Comparison of ENCODE assay signal across 31 cellular contexts in the genomic region with DNA sequence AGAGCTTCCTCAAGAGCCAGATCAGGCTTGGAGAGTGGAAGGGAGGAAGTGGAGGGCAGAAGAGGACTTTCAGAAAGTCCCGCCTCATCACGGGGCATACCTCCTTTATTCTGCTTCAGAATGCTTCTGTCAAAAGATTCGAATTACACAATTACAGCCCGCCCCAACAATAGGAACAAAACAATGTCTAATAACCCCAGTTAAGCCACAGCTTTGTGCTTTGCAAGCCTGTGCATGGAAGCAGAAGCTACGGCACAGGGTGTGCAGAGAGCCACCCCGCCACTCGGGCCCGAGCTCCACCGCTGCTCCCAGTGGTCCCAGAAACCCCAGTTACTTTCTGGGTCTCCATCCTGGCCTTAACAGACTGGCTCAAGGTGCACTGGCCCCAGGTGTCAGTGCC. TPM values are rescaled to one million over a fixed set of nuclear protein-coding genes. Genes with fewer than 3 reads are reported as not detected.
DNase-seq lines count a peak whose midpoint lies in the region; ATAC-seq, FAIRE-seq and TF ChIP-seq lines count a peak whose summit lies in the region.
"Had no signal": no experiment of that assay in that cellular context is flagged by ENCODE, and none has a peak within 500 bp of the region (broad histone marks: within the 10 kb centered on the region; RNA-seq: fewer than 3 reads in every experiment).

No MANE protein-coding gene starts in this region.

- H3K4me1 Mint-ChIP-seq in neural crest cell = no peaks in the 10 kb centered on the region
- H3K4me1 Mint-ChIP-seq in naive thymus-derived CD8-positive, alpha-beta T cell = peaks cover 0 to 2% (median 0%) of the 10 kb centered on the region in 4 donors

- DNase-seq in right lobe of liver = no peak
- DNase-seq in HepG2 (ENCODE audit: low spot score) = no peak
- DNase-seq in neural crest cell (ENCODE audit: low read depth, low spot score) = no peak
- DNase-seq in naive thymus-derived CD8-positive, alpha-beta T cell = no peak
- DNase-seq in 8988T = no peak
- DNase-seq in stimulated activated naive CD4-positive, alpha-beta T cell (lab: John Stamatoyannopoulos, UW) = no peak
- DNase-seq: ACHN; activated CD8-positive, alpha-beta T cell treated with anti-CD3 and anti-CD28 coated beads for 36 hours; anterior cingulate cortex; effector memory CD4-positive, alpha-beta T cell; erythroblast; MM.1S; NCI-H1417; NCI-H2081; ovary; SHP77 treated with DMSO at 0.1 percent for 48 hours; stimulated activated CD4-positive, alpha-beta T cell treated with anti-CD3 and anti-CD28 coated beads, Interleukin-1b, Interleukin-23, amount 100 ng/mL, for 48 hours had no signal

- no peaks in the 10 kb centered on the region for H3K9me3 Mint-ChIP-seq in neural crest cell
- no peaks in the 10 kb centered on the region for H3K9me3 Mint-ChIP-seq in naive thymus-derived CD8-positive, alpha-beta T cell
- H3K9me3 Mint-ChIP-seq: activated CD8-positive, alpha-beta T cell treated with anti-CD3 and anti-CD28 coated beads for 36 hours; natural killer cell treated with Interleukin-12 subunit alpha and Interleukin-12 subunit beta and Interleukin-15 and Interleukin-18, amount 100 ng/mL, for 72 hours; stimulated activated naive CD8-positive, alpha-beta T cell treated with anti-CD3 and anti-CD28 coated beads, Interleukin-15, Interleukin-2, amounts not matched to agents 100 ng/mL and 50 ng/mL, for 24 hours; T-helper 2 cell treated with Interferon-gamma antibody and Interleukin-4, amounts not matched to agents 5 μg/mL and 100 μg/mL, for 36 hours had no signal

- TF ChIP-seq RAD21 in HepG2 (CRISPR knock-in tag; IDR thresholded peaks at IDR 0.05) = no peak

- H3K4me3 ChIP-seq in right lobe of liver = no peak overlapping the region
- no peak overlapping the region for H3K4me3 ChIP-seq in HepG2 (replicated peaks in 1 of 3; ENCODE audit: insufficient read depth in 1 of 3, low read depth in 2 of 3, low read length in 3 of 3)
- H3K4me3 ChIP-seq: GM12878, ovary, thoracic aorta, vagina had no signal

- TF ChIP-seq EP300 in HepG2 (IDR thresholded peaks at IDR 0.05; ENCODE audit: low read depth in 2 of 2, low read length in 2 of 2) (no peak), HepG2 (CRISPR knock-in tag; IDR thresholded peaks at IDR 0.05; ENCODE audit: borderline replicate concordance) (no peak)

- H3K4me2 ChIP-seq in HepG2 (ENCODE audit: low read depth, low read length) = no peak overlapping the region
- H3K4me2 ChIP-seq: KMS-11 had no signal

- H3K79me2 ChIP-seq in HepG2 (ENCODE audit: insufficient read depth, low read length) = no peaks in the 10 kb centered on the region

- no peak overlapping the region for H3K4me3 Mint-ChIP-seq in neural crest cell
- H3K4me3 Mint-ChIP-seq in naive thymus-derived CD8-positive, alpha-beta T cell = no peak overlapping the region
- H3K4me3 Mint-ChIP-seq: activated CD8-positive, alpha-beta T cell treated with anti-CD3 and anti-CD28 coated beads for 36 hours; activated naive CD8-positive, alpha-beta T cell; natural killer cell treated with Interleukin-12 subunit alpha and Interleukin-12 subunit beta and Interleukin-15 and Interleukin-18, amount 100 ng/mL, for 72 hours; stimulated activated naive CD8-positive, alpha-beta T cell treated with anti-CD3 and anti-CD28 coated beads, Interleukin-15, Interleukin-2, amounts not matched to agents 100 ng/mL and 50 ng/mL, for 24 hours; T-helper 2 cell treated with Interferon-gamma antibody and Interleukin-4, amounts not matched to agents 5 μg/mL and 100 μg/mL, for 36 hours had no signal

- intact Hi-C loops in right lobe of liver (cut with DNase I) (no loop called here), HepG2 (cut with micrococcal nuclease; ENCODE audit: unreplicated experiment) (no loop called here)

- TF ChIP-seq CTCF in right lobe of liver (IDR thresholded peaks at IDR 0.05) (no peak), HepG2 (CRISPR knock-in tag; IDR thresholded peaks at IDR 0.05) (no peak), neural crest cell (conservative IDR thresholded peaks at IDR 0.05) (no peak)

- TF ChIP-seq POLR2A in right lobe of liver (IDR thresholded peaks at IDR 0.05) (no peak), HepG2 (IDR thresholded peaks at IDR 0.05; ENCODE audit: insufficient read depth in 1 of 2, low read depth in 2 of 2, low read length in 2 of 2) (no peak)

- no peak overlapping the region for H2AFZ ChIP-seq in HepG2 (ENCODE audit: low read length)

- no TSS peak for BruUV-seq in HepG2 (replicated peaks; lab: Mats Ljungman, UMichigan)

- in situ Hi-C loops in HepG2 (cut with HindIII; ENCODE audit: extremely low pct_ligation_motif_present, low pct_unique_long_range_greater_than_20kb) = no loop called here

- H3K9ac ChIP-seq in HepG2 (ENCODE audit: insufficient read depth, low read depth, low read length) = no peak overlapping the region
- H3K9ac ChIP-seq: KMS-11 had no signal

- H4K20me1 ChIP-seq in HepG2 (ENCODE audit: insufficient read depth, low read length) = no peaks in the 10 kb centered on the region

- CTCF ChIA-PET in HepG2 (lab: Yijun Ruan, JAX; ENCODE audit: low intra/inter-chr PET ratio, low total read pairs) = no interaction called here

- H3K27me3 ChIP-seq in right lobe of liver = no peaks in the 10 kb centered on the region
- no peaks in the 10 kb centered on the region for H3K27me3 ChIP-seq in HepG2 (ENCODE audit: control insufficient read depth in 1 of 2, insufficient read depth in 2 of 2, low read length in 2 of 2)
- H3K27me3 ChIP-seq: ovary, vagina had no signal

- peak overlapping the region; percentile 45 for H3K27ac Mint-ChIP-seq in neural crest cell (ENCODE audit: unreplicated experiment)
- H3K27ac Mint-ChIP-seq in naive thymus-derived CD8-positive, alpha-beta T cell = no peak overlapping the region
- H3K27ac Mint-ChIP-seq: activated CD8-positive, alpha-beta T cell treated with anti-CD3 and anti-CD28 coated beads for 36 hours; activated naive CD8-positive, alpha-beta T cell; natural killer cell treated with Interleukin-12 subunit alpha and Interleukin-12 subunit beta and Interleukin-15 and Interleukin-18, amount 100 ng/mL, for 72 hours; stimulated activated naive CD8-positive, alpha-beta T cell treated with anti-CD3 and anti-CD28 coated beads, Interleukin-15, Interleukin-2, amounts not matched to agents 100 ng/mL and 50 ng/mL, for 24 hours; T-helper 2 cell treated with Interferon-gamma antibody and Interleukin-4, amounts not matched to agents 5 μg/mL and 100 μg/mL, for 36 hours had no signal

- H3K9me3 ChIP-seq in right lobe of liver (no peaks in the 10 kb centered on the region), HepG2 (ENCODE audit: low read length) (no peaks in the 10 kb centered on the region)
- H3K9me3 ChIP-seq: ovary, thoracic aorta, vagina had no signal

- peaks cover 18% of the 10 kb centered on the region for H3K36me3 Mint-ChIP-seq in neural crest cell (ENCODE audit: low read depth)
- peaks cover 0 to 80% (median 14%) of the 10 kb centered on the region in 3 donors for H3K36me3 Mint-ChIP-seq in naive thymus-derived CD8-positive, alpha-beta T cell

- H3K36me3 ChIP-seq in right lobe of liver (peaks cover 0 to 53% (median 28%) of the 10 kb centered on the region in 4 donors), HepG2 (replicated peaks in 1 of 2; ENCODE audit: control insufficient read depth in 1 of 2, insufficient read depth in 2 of 2, low read length in 2 of 2) (peaks cover 23 to 49% of the 10 kb centered on the region in 2 experiments)

- 67% methylated on average over 7 of the region's 9 CpGs for whole genome bisulfite sequencing in right lobe of liver (ENCODE audit: insufficient coverage, low coverage, low lambda C conversion rate, missing lambda C conversion rate)
- WGBS in HepG2 (ENCODE audit: low lambda C conversion rate) = 92% methylated on average over 6 of the region's 9 CpGs

- FAIRE-seq in HepG2 (lab: Jason Lieb, UNC) = no peak
- FAIRE-seq: colon, GM12878, H1, islet of Langerhans had no signal

- ATAC-seq in right lobe of liver (peak; percentile 38 to 73 (median 48)), HepG2 (no peak), esophagus mucosa (peak; percentile 84), HG03095 (IDR thresholded peaks at IDR 0.05; ENCODE audit: unreplicated experiment) (no peak)
- no peak for ATAC-seq in naive thymus-derived CD8-positive, alpha-beta T cell
- ATAC-seq: activated CD8-positive, alpha-beta T cell treated with anti-CD3 and anti-CD28 coated beads for 36 hours; GM12878; Panc1 had no signal

- POLR2A ChIA-PET in HepG2 (lab: Yijun Ruan, JAX) = interaction anchor here (0.8 to 1.4 kb wide), 2 partner anchors 9 to 24 kb away, joined by 3 to 5 read pairs; partner anchors contain the start of gene HNRNPH1
- POLR2A ChIA-PET in naive thymus-derived CD8-positive, alpha-beta T cell (lab: Charles Lee) = interaction anchor here (0.5 to 0.8 kb wide), 2 partner anchors 24 to 1036 kb away, joined by 3 read pairs; partner anchors contain the start of gene HNRNPH1

- H3K4me1 ChIP-seq in right lobe of liver = peaks cover 0 to 2% (median 0%) of the 10 kb centered on the region in 4 donors
- H3K4me1 ChIP-seq in HepG2 (ENCODE audit: insufficient read depth, low read length) = no peaks in the 10 kb centered on the region

- H3K27ac ChIP-seq in right lobe of liver (no peak overlapping the region), HepG2 (ENCODE audit: extremely low read length, insufficient read depth, low read length) (no peak overlapping the region)
- H3K27ac ChIP-seq: KMS-11, ovary, thoracic aorta, vagina had no signal

- no peaks in the 10 kb centered on the region for H3K27me3 Mint-ChIP-seq in neural crest cell (ENCODE audit: low read depth)
- H3K27me3 Mint-ChIP-seq in naive thymus-derived CD8-positive, alpha-beta T cell = no peaks in the 10 kb centered on the region
- H3K27me3 Mint-ChIP-seq: activated CD8-positive, alpha-beta T cell treated with anti-CD3 and anti-CD28 coated beads for 36 hours; activated naive CD8-positive, alpha-beta T cell; natural killer cell treated with Interleukin-12 subunit alpha and Interleukin-12 subunit beta and Interleukin-15 and Interleukin-18, amount 100 ng/mL, for 72 hours; stimulated activated naive CD8-positive, alpha-beta T cell treated with anti-CD3 and anti-CD28 coated beads, Interleukin-15, Interleukin-2, amounts not matched to agents 100 ng/mL and 50 ng/mL, for 24 hours had no signal

RNA-seq across cellular contexts. Expression of gene HNRNPH1, which starts 23.5 kb away (rescaled TPM):
- total RNA-seq in right lobe of liver (100 to 1,000 TPM; 140 to 305 (median 219) TPM), HepG2 (2016; rRNA removed; fragmentation: Illumina TruSeq; extraction: Trizol) (807 and 1,064 TPM in 2 replicates), esophagus mucosa (268 TPM), neural crest cell (1,155 and 1,166 TPM in 2 replicates)
- 62.0 and 74.9 TPM in 2 replicates for total RNA-seq in HepG2 (2016; cell fraction: cytosol; rRNA removed; fragmentation: Illumina TruSeq; extraction: Trizol; ENCODE audit: low read depth)
- 774 and 1,069 TPM in 2 replicates for total RNA-seq in HepG2 (2016; cell fraction: insoluble cytoplasmic fraction; rRNA removed; fragmentation: Illumina TruSeq; extraction: Trizol)
- 140 and 164 TPM in 2 replicates for total RNA-seq in HepG2 (2016; cell fraction: membrane; rRNA removed; fragmentation: Illumina TruSeq; extraction: Trizol)
- 1,562 and 1,725 TPM in 2 replicates for total RNA-seq in HepG2 (2016; cell fraction: nucleus; rRNA removed; fragmentation: Illumina TruSeq; extraction: Trizol)
- 329 and 382 TPM in 2 replicates for polyA plus RNA-seq in HepG2 (2011; rRNA removed)
- polyA plus RNA-seq in HepG2 (2011; cell fraction: cytosol; rRNA removed) = 90.5 and 96.7 TPM in 2 replicates
- polyA plus RNA-seq in HepG2 (2011; cell fraction: nucleus; rRNA removed) = 1,180 and 1,349 TPM in 2 replicates
- 483 and 590 TPM in 2 replicates for polyA plus RNA-seq in HepG2 (2012)
- polyA plus RNA-seq in HepG2 (2016; cell fraction: cytosol; fragmentation: Illumina TruSeq; extraction: Trizol; ENCODE audit: low read depth) = 35.6 TPM in 2 replicates
- 527 and 548 TPM in 2 replicates for polyA plus RNA-seq in HepG2 (2016; cell fraction: insoluble cytoplasmic fraction; fragmentation: Illumina TruSeq; extraction: Trizol; ENCODE audit: low read depth)
- 79.3 and 80.3 TPM in 2 replicates for polyA plus RNA-seq in HepG2 (2016; cell fraction: membrane; fragmentation: Illumina TruSeq; extraction: Trizol; ENCODE audit: low read depth)
- 2,398 and 2,412 TPM in 2 replicates for polyA plus RNA-seq in HepG2 (2016; cell fraction: nucleus; fragmentation: Illumina TruSeq; extraction: Trizol; ENCODE audit: insufficient read depth, low read depth)
- polyA minus RNA-seq in HepG2 (2011; rRNA and poly(A)+ RNA removed; ENCODE audit: low replicate concordance) = 416 and 431 TPM in 2 replicates
- polyA minus RNA-seq in HepG2 (2011; cell fraction: cytosol; rRNA and poly(A)+ RNA removed) = 259 and 342 TPM in 2 replicates
- 3,243 and 3,756 TPM in 2 replicates for polyA minus RNA-seq in HepG2 (2011; cell fraction: nucleus; rRNA and poly(A)+ RNA removed)
- total RNA-seq in naive thymus-derived CD8-positive, alpha-beta T cell = 1,000 to 10,000 TPM; 1,803 to 1,897 TPM
- polyA plus RNA-seq in naive thymus-derived CD8-positive, alpha-beta T cell = 100 to 1,000 TPM in 2 of 3 donors, 10 to 100 TPM in 1; 97.0 to 120 (median 104) TPM

RNA-seq across cellular contexts. Expression of gene RUFY1, which starts 49.6 kb away (rescaled TPM):
- 10 to 100 TPM; 17.6 to 24.2 (median 19.5) TPM for total RNA-seq in right lobe of liver
- 28.6 and 31.9 TPM in 2 replicates for total RNA-seq in HepG2 (2016; rRNA removed; fragmentation: Illumina TruSeq; extraction: Trizol)
- 12.6 and 13.4 TPM in 2 replicates for total RNA-seq in HepG2 (2016; cell fraction: cytosol; rRNA removed; fragmentation: Illumina TruSeq; extraction: Trizol; ENCODE audit: low read depth)
- 28.3 and 34.5 TPM in 2 replicates for total RNA-seq in HepG2 (2016; cell fraction: insoluble cytoplasmic fraction; rRNA removed; fragmentation: Illumina TruSeq; extraction: Trizol)
- 10.7 and 10.9 TPM in 2 replicates for total RNA-seq in HepG2 (2016; cell fraction: membrane; rRNA removed; fragmentation: Illumina TruSeq; extraction: Trizol)
- total RNA-seq in HepG2 (2016; cell fraction: nucleus; rRNA removed; fragmentation: Illumina TruSeq; extraction: Trizol) = 22.7 and 23.6 TPM in 2 replicates
- polyA plus RNA-seq in HepG2 (2011; rRNA removed) = 19.9 and 20.8 TPM in 2 replicates
- 12.9 and 13.5 TPM in 2 replicates for polyA plus RNA-seq in HepG2 (2011; cell fraction: cytosol; rRNA removed)
- polyA plus RNA-seq in HepG2 (2011; cell fraction: nucleus; rRNA removed) = 35.0 and 35.3 TPM in 2 replicates
- polyA plus RNA-seq in HepG2 (2012) = 20.2 and 23.0 TPM in 2 replicates
- polyA plus RNA-seq in HepG2 (2016; cell fraction: cytosol; fragmentation: Illumina TruSeq; extraction: Trizol; ENCODE audit: low read depth) = 3.2 and 4.7 TPM in 2 replicates
- polyA plus RNA-seq in HepG2 (2016; cell fraction: insoluble cytoplasmic fraction; fragmentation: Illumina TruSeq; extraction: Trizol; ENCODE audit: low read depth) = 29.3 and 30.1 TPM in 2 replicates
- polyA plus RNA-seq in HepG2 (2016; cell fraction: membrane; fragmentation: Illumina TruSeq; extraction: Trizol; ENCODE audit: low read depth) = 5.8 and 6.8 TPM in 2 replicates
- polyA plus RNA-seq in HepG2 (2016; cell fraction: nucleus; fragmentation: Illumina TruSeq; extraction: Trizol; ENCODE audit: insufficient read depth, low read depth) = 41.0 and 41.7 TPM in 2 replicates
- polyA minus RNA-seq in HepG2 (2011; rRNA and poly(A)+ RNA removed; ENCODE audit: low replicate concordance) = 25.8 and 35.3 TPM in 2 replicates
- 10.6 and 11.2 TPM in 2 replicates for polyA minus RNA-seq in HepG2 (2011; cell fraction: cytosol; rRNA and poly(A)+ RNA removed)
- polyA minus RNA-seq in HepG2 (2011; cell fraction: nucleus; rRNA and poly(A)+ RNA removed) = 20.7 and 28.1 TPM in 2 replicates
- 30.6 TPM for total RNA-seq in esophagus mucosa
- total RNA-seq in neural crest cell = 54.9 and 59.1 TPM in 2 replicates
- 10 to 100 TPM; 62.3 to 63.4 TPM for total RNA-seq in naive thymus-derived CD8-positive, alpha-beta T cell
- polyA plus RNA-seq in naive thymus-derived CD8-positive, alpha-beta T cell = 10 to 100 TPM; 27.9 to 35.3 (median 30.5) TPM

Comparison
In these comparisons a context has a peak if more than half of its experiments do, and no peak if none do; other contexts are left out.
1. ATAC-seq: peak in right lobe of liver (4 of 4) and esophagus mucosa (single experiment); none in HepG2 (single experiment), naive thymus-derived CD8-positive, alpha-beta T cell (0 of 2) and HG03095 (single experiment).